ENCODE assay signal across 13 cellular contexts in genomic region chr3:94787734-94788133, GRCh38.
"Had no signal": no experiment of that assay in that cellular context is flagged by ENCODE, and none has a peak within 500 bp of the region (broad histone marks: within the 10 kb centered on the region; RNA-seq: fewer than 3 reads in every experiment).

No MANE protein-coding gene starts in this region.

- DNase-seq: effector CD4-positive, alpha-beta T cell; foreskin melanocyte; head of caudate nucleus; kidney; left cardiac atrium; left ventricle myocardium superior; mesenchymal stem cell; midbrain; psoas muscle; retina; stimulated activated CD4-positive, alpha-beta T cell treated with anti-CD3 and anti-CD28 coated beads, Interleukin-2, amount 100 ng/mL, for 48 hours; stimulated activated naive CD8-positive, alpha-beta T cell treated with anti-CD3 and anti-CD28 coated beads, Interleukin-15, Interleukin-2, amounts not matched to agents 100 U/mL and 50 U/mL, for 24 hours; thyroid gland had no signal
